Comparison of ENCODE assay signal across 1 cellular context in genomic region chr15:67884009-67884408, GRCh38.
TF ChIP-seq lines count a peak whose summit lies in the region.

No MANE protein-coding gene starts in this region.

TF ChIP-seq in SK-N-SH, 30 proteins besides CTCF, POLR2A, EP300 and RAD21 (continued from another document):
- no peak for TF ChIP-seq USF2 (IDR thresholded peaks at IDR 0.05; ENCODE audit: borderline replicate concordance, low read depth, low read length)
- TF ChIP-seq RXRA (IDR thresholded peaks at IDR 0.05; ENCODE audit: borderline replicate concordance, low read depth) = no peak
- no peak for TF ChIP-seq POLR2AphosphoS5 (IDR thresholded peaks at IDR 0.05; ENCODE audit: low read depth, low read length)
- no peak for TF ChIP-seq PBX3 (IDR thresholded peaks at IDR 0.05)
- TF ChIP-seq NRF1 (IDR thresholded peaks at IDR 0.05; ENCODE audit: low read depth, low read length) = no peak
- TF ChIP-seq GABPA (IDR thresholded peaks at IDR 0.05; ENCODE audit: low read depth) = no peak
- no peak for TF ChIP-seq GATA2 (CRISPR knock-in tag; IDR thresholded peaks at IDR 0.05)
- TF ChIP-seq ZBTB33 (IDR thresholded peaks at IDR 0.05; ENCODE audit: borderline replicate concordance, low read depth) = no peak
- no peak for TF ChIP-seq ELF1 (IDR thresholded peaks at IDR 0.05)
- TF ChIP-seq REST (IDR thresholded peaks at IDR 0.05; ENCODE audit: low read depth, low read length) = no peak
- TF ChIP-seq USF1 (IDR thresholded peaks at IDR 0.05; ENCODE audit: borderline replicate concordance, low read depth) = no peak
- no peak for TF ChIP-seq SMC3 (IDR thresholded peaks at IDR 0.05; ENCODE audit: low read depth, low read length)
TF ChIP-seq in SK-N-SH: peak in this region for 0.
